Comparison of ENCODE assay signal across 8 cellular contexts in the genomic region with DNA sequence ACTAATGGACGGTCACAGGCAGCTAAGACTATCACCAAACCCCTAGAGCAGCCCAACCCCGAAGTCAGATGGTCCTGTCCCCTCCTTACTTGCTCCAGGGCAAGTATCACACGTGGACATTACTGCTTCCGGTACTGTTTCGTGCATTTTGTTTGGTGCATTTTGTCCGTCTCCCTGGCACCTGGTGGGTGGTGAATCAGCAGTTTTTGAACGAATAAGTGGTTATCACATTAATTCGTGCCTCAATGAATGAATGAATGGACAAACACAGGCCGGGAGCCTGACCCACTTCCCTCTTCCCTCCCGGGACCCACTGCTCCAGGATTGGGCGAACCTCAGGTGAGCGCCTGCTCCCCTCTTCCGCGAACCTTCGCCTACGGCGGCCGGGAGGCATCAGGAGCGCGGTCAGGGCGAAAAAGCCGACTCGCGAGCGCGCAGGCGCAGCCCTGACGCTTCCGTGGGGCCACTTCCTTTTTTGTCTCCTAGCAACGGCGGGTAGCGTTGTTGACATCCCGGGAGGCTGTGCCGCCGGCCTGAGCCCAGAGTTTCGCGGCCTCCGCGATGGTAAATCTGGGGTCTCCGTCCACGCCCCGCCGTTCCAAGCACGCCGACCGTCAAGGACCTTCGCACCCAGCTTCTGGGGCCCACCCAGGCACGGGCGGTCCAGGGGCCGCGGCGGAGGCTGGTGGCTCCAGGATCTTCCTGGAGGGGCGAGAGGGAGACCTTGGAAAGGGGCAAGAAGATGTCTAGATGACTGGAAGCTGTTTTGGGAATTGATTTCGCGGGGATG. TPM values are rescaled to one million over a fixed set of nuclear protein-coding genes. Genes with fewer than 3 reads are reported as not detected.
A peak's percentile ranks its signal among the peaks of the same experiment; 100 is the strongest.
DNase-seq lines count a peak whose midpoint lies in the region; ATAC-seq and TF ChIP-seq lines count a peak whose summit lies in the region.

A gene (plus strand): TSS at position 478 of the 790 bp plus-strand sequence. CDS start 84 bp downstream, at position 562.

- no peaks in the 10 kb centered on the region for H3F3A ChIP-seq in OCI-LY1 (ENCODE audit: insufficient read depth, low read length)

- TF ChIP-seq CTCF in OCI-LY1 (IDR thresholded peaks at IDR 0.05; ENCODE audit: low read length) (no peak), esophagus squamous epithelium (IDR thresholded peaks at IDR 0.05) (peak in 1 of 6 experiments; percentile 28)

- DNase-seq in CD1c-positive myeloid dendritic cell (ENCODE audit: extremely low spot score) (peak; percentile 96), HK-2 (ENCODE audit: unreplicated experiment) (peak; percentile 93), activated T-helper 1 cell treated with Interleukin-2 at 50 U/mL for 16 hours (ENCODE audit: low read depth) (peak; percentile 87), esophagus squamous epithelium (lab: John Stamatoyannopoulos, UW) (peak; percentile 65)
- DNase-seq in stimulated activated CD8-positive, alpha-beta memory T cell treated with anti-CD3 and anti-CD28 coated beads, Interleukin-4, amount 100 ng/mL, for 48 hours = peak; percentile 92

- peak within 1 kb of the TSS; percentile 66 for H3K4me3 ChIP-seq in OCI-LY1 (ENCODE audit: low read depth, low read length, poor library complexity, severe bottlenecking)
- peak within 1 kb of the TSS; percentile 56 to 70 (median 66) for H3K4me3 ChIP-seq in esophagus squamous epithelium
- peak within 1 kb of the TSS; percentile 18 to 97 for H3K4me3 ChIP-seq in muscle layer of colon (ENCODE audit: low read depth in 1 of 2, low read length in 2 of 2)

- no peaks in the 10 kb centered on the region for H3K9me2 ChIP-seq in OCI-LY1 (ENCODE audit: low read depth, low read length)

- no peaks in the 10 kb centered on the region for H4K20me1 ChIP-seq in OCI-LY1 (ENCODE audit: insufficient read depth, low read length)

- H2AFZ ChIP-seq in OCI-LY1 (ENCODE audit: low read length) = peak within 1 kb of the TSS; percentile 91

- H3K27me3 ChIP-seq in OCI-LY1 (ENCODE audit: insufficient read depth, low read length) = 0 out of 2 replicates have a peak, but pooled peaks cover 5% of the 10 kb centered on the region
- peaks cover 0 to 14% (median 0%) of the 10 kb centered on the region in 4 donors for H3K27me3 ChIP-seq in esophagus squamous epithelium
- no peaks in the 10 kb centered on the region for H3K27me3 ChIP-seq in muscle layer of colon (ENCODE audit: control insufficient read depth in 1 of 2, insufficient read depth in 2 of 2, low read length in 2 of 2)

- H3K79me2 ChIP-seq in OCI-LY1 (ENCODE audit: insufficient read depth, low read length) = no peaks in the 10 kb centered on the region

- TF ChIP-seq POLR2A in esophagus squamous epithelium (IDR thresholded peaks at IDR 0.05) = peak in 1 of 4 donors; percentile 29

- ATAC-seq in GM19397 (IDR thresholded peaks at IDR 0.05; ENCODE audit: unreplicated experiment) = peak; percentile 93

- no peaks in the 10 kb centered on the region for H3K9me3 ChIP-seq in OCI-LY1 (ENCODE audit: low read length)
- H3K9me3 ChIP-seq in esophagus squamous epithelium = no peaks in the 10 kb centered on the region
- no peaks in the 10 kb centered on the region for H3K9me3 ChIP-seq in muscle layer of colon (ENCODE audit: low read length)

- H3K27ac ChIP-seq in OCI-LY1 (ENCODE audit: low read depth, low read length, poor library complexity, severe bottlenecking) = no peak within 1 kb of the TSS
- H3K27ac ChIP-seq in esophagus squamous epithelium = peak within 1 kb of the TSS; percentile 70 to 80 (median 76)
- peak within 1 kb of the TSS; percentile 35 for H3K27ac ChIP-seq in muscle layer of colon (ENCODE audit: low read depth, low read length)

- no peaks in the 10 kb centered on the region for H3K36me3 ChIP-seq in OCI-LY1 (ENCODE audit: insufficient read depth, low read length)
- H3K36me3 ChIP-seq in esophagus squamous epithelium = no peaks in the 10 kb centered on the region
- no peaks in the 10 kb centered on the region for H3K36me3 ChIP-seq in muscle layer of colon (ENCODE audit: insufficient read depth, low read length)

- H3K4me1 ChIP-seq in OCI-LY1 (ENCODE audit: insufficient read depth, low read length, severe bottlenecking) (peaks cover 13% of the 10 kb centered on the region), esophagus squamous epithelium (peaks cover 0 to 14% (median 0%) of the 10 kb centered on the region in 3 donors), muscle layer of colon (ENCODE audit: insufficient read depth, low read length) (peaks cover 7% of the 10 kb centered on the region)

- WGBS in esophagus squamous epithelium, 2 donors = 10 to 11% methylated on average over 7 to 14 of the region's 55 CpGs

- H3K9ac ChIP-seq in OCI-LY1 (ENCODE audit: low read length) (peak within 1 kb of the TSS; percentile 47), muscle layer of colon (ENCODE audit: low read length) (peak within 1 kb of the TSS; percentile 25)

- peak within 1 kb of the TSS; percentile 75 for H3K4me2 ChIP-seq in OCI-LY1 (ENCODE audit: low read length)

- intact Hi-C loops in esophagus squamous epithelium (cut with DNase I) = no loop called here

RNA-seq across cellular contexts. Expression of the gene that starts here (rescaled TPM):
- 1 to 10 TPM in 1 of 4 donors, not detected in 3; 2.3 TPM for total RNA-seq in esophagus squamous epithelium
